In genomic region chr6:2196079-2196679, GRCh38 we compare ENCODE assay signal across 8 cellular contexts. TPM values are rescaled to one million over a fixed set of nuclear protein-coding genes. Genes with fewer than 3 reads are reported as not detected.
DNase-seq lines count a peak whose midpoint lies in the region; ATAC-seq and TF ChIP-seq lines count a peak whose summit lies in the region.

No MANE protein-coding gene starts in this region.

- no peak for TF ChIP-seq POLR2A in upper lobe of left lung (IDR thresholded peaks at IDR 0.05)

- H3K79me2 ChIP-seq in PC-9 (ENCODE audit: low read depth) = no peaks in the 10 kb centered on the region

- POLR2A ChIA-PET in PC-9 (lab: Charles Lee; ENCODE audit: unreplicated experiment) = interaction anchor here (0.7 kb wide), 1 partner anchor 90 kb away, joined by 7 read pairs; no protein-coding TSS in a partner anchor

- BruUV-seq in PC-9 (replicated peaks; lab: Mats Ljungman, UMichigan) = no TSS peak

- CTCF ChIA-PET in PC-9 (lab: Charles Lee) = no interaction called here

- H3K27ac ChIP-seq in PC-9 = no peak overlapping the region
- H3K27ac ChIP-seq in upper lobe of left lung = no peak overlapping the region

- peaks cover 9% of the 10 kb centered on the region; the same call in 1 of the 2 replicates for H3K4me1 ChIP-seq in PC-9 (replicated peaks; ENCODE audit: insufficient read depth)
- H3K4me1 ChIP-seq in upper lobe of left lung = peaks cover 0 to 7% (median 0%) of the 10 kb centered on the region in 4 donors

- ATAC-seq in upper lobe of left lung (ENCODE audit: low FRiP score in 2 of 2) = peak; percentile 86 to 90

- no peaks in the 10 kb centered on the region; the same call in 1 of the 2 replicates for H3F3A ChIP-seq in PC-9 (ENCODE audit: insufficient read depth, low read depth)

- no peak overlapping the region for H3K4me2 ChIP-seq in PC-9

- intact Hi-C loops in PC-9 (cut with micrococcal nuclease; ENCODE audit: unreplicated experiment) = loop anchor here (1.0 to 5.0 kb wide), 6 partner anchors 49 to 599 kb away; partner anchors contain the start of gene GMDS

- H4K20me1 ChIP-seq in PC-9 (ENCODE audit: insufficient read depth) = no peaks in the 10 kb centered on the region

- no peak for TF ChIP-seq EP300 in upper lobe of left lung (IDR thresholded peaks at IDR 0.05)

- 3 to 5% methylated on average over 1 of the region's 1 CpG for WGBS in upper lobe of left lung, 2 donors

- no peaks in the 10 kb centered on the region for H3K9me2 ChIP-seq in PC-9 (ENCODE audit: insufficient read depth)

- H3K27me3 ChIP-seq in PC-9 (ENCODE audit: insufficient read depth, low read depth) = no peaks in the 10 kb centered on the region
- no peaks in the 10 kb centered on the region for H3K27me3 ChIP-seq in upper lobe of left lung

- H2AFZ ChIP-seq in PC-9 = no peak overlapping the region

- TF ChIP-seq CTCF in PC-9 (conservative IDR thresholded peaks at IDR 0.05) = peak; percentile 73
- TF ChIP-seq CTCF in upper lobe of left lung (IDR thresholded peaks at IDR 0.05) = peak; percentile 65 to 84 (median 74)

- H3K36me3 ChIP-seq in PC-9 (ENCODE audit: low read depth) (no peaks in the 10 kb centered on the region), upper lobe of left lung (no peaks in the 10 kb centered on the region)

- H3K9me3 ChIP-seq in PC-9 (ENCODE audit: insufficient read depth, low read depth) = no peaks in the 10 kb centered on the region
- H3K9me3 ChIP-seq in upper lobe of left lung = no peaks in the 10 kb centered on the region

- peak; percentile 26 for DNase-seq in stimulated activated CD4-positive, alpha-beta T cell treated with anti-CD3 and anti-CD28 coated beads, Interleukin-15, amount 100 ng/mL, for 24 hours
- DNase-seq in stimulated activated CD4-positive, alpha-beta T cell treated with anti-CD3 and anti-CD28 coated beads, Interleukin-4, amount 100 ng/mL, for 1 hour = no peak
- DNase-seq in Jurkat, Clone E6-1 (ENCODE audit: low read depth, low spot score) = peak; percentile 57
- DNase-seq in PC-9 (peak in 1 of 2 experiments; percentile 17), cerebellar cortex (ENCODE audit: low spot score) (peak; percentile 58), left kidney (ENCODE audit: low read depth, low spot score) (peak; percentile 77), upper lobe of left lung (peak in 1 of 2 donors; percentile 43), nucleus accumbens (lab: John Stamatoyannopoulos, UW) (no peak)

- no peak overlapping the region for H3K4me3 ChIP-seq in Jurkat, Clone E6-1 (ENCODE audit: low read length)
- H3K4me3 ChIP-seq in PC-9 (no peak overlapping the region), upper lobe of left lung (no peak overlapping the region)

RNA-seq across cellular contexts. Expression of gene GMDS, which starts 49.2 kb away (rescaled TPM):
- 59.5 TPM for polyA plus RNA-seq in Jurkat, Clone E6-1 (2012; ENCODE audit: insufficient read depth, insufficient read length)
- total RNA-seq in PC-9 (2021) (30.1 and 38.3 TPM in 2 replicates), upper lobe of left lung (10 to 100 TPM in 5 of 6 donors, 1 to 10 TPM in 1; 7.6 to 17.8 (median 14.1) TPM)

Comparison
In these comparisons a context has a peak if more than half of its experiments do, and no peak if none do; other contexts are left out.
1. DNase-seq: peak in stimulated activated CD4-positive, alpha-beta T cell treated with anti-CD3 and anti-CD28 coated beads, Interleukin-15, amount 100 ng/mL, for 24 hours (single experiment), Jurkat, Clone E6-1 (single experiment), cerebellar cortex (single experiment) and left kidney (single experiment); none in stimulated activated CD4-positive, alpha-beta T cell treated with anti-CD3 and anti-CD28 coated beads, Interleukin-4, amount 100 ng/mL, for 1 hour (single experiment) and nucleus accumbens (0 of 56).